In the genomic region with DNA sequence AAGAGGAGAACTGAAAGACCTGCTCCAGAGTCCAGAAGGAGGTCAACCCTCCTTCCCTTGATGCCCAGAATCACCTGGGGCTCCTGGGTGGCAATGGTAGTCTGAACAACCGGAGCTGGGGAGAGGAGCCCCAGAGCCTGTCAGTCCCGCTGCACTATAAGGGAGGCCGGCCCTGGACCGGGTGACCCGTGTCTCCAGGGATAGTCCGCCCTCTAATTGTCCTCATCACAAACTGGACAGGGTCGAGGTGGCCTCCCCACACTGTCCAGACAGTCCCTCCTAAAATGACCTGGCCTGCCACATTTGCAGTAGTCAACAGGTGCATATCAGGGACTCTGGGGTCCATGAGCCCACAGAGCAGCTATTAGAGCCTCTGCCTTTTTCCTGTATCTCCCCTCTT, we compare ENCODE assay signal across 3 cellular contexts.
"Had no signal": no experiment of that assay in that cellular context is flagged by ENCODE, and none has a peak within 500 bp of the region (broad histone marks: within the 10 kb centered on the region; RNA-seq: fewer than 3 reads in every experiment).

No MANE protein-coding gene starts in this region.

- DNase-seq: GDM1, GF-D8 had no signal

- ATAC-seq: GM12878 had no signal

- H3K4me3 ChIP-seq: GM12878 had no signal
